In genomic region chr3:4772858-4773257, GRCh38 we compare ENCODE assay signal across 12 cellular contexts.
A peak's percentile ranks its signal among the peaks of the same experiment; 100 is the strongest.
DNase-seq lines count a peak whose midpoint lies in the region; ATAC-seq, FAIRE-seq and TF ChIP-seq lines count a peak whose summit lies in the region.
"Had no signal": no experiment of that assay in that cellular context is flagged by ENCODE, and none has a peak within 500 bp of the region (broad histone marks: within the 10 kb centered on the region; RNA-seq: fewer than 3 reads in every experiment).

No MANE protein-coding gene starts in this region.

- CTCF ChIA-PET in HepG2 (lab: Yijun Ruan, JAX; ENCODE audit: low intra/inter-chr PET ratio, low total read pairs) (no interaction called here), PC-3 (lab: Charles Lee) (no interaction called here)

- ATAC-seq in HepG2 (no peak), psoas muscle (peak in 2 of 4 donors; percentile 2 to 8), aorta (ENCODE audit: low FRiP score) (no peak), PC-3 (no peak)

- H2AFZ ChIP-seq in HepG2 (ENCODE audit: low read length) (no peak overlapping the region), PC-3 (ENCODE audit: low read length) (no peak overlapping the region)

- intact Hi-C loops in HepG2 (cut with micrococcal nuclease; ENCODE audit: unreplicated experiment) (no loop called here), psoas muscle (cut with DNase I) (no loop called here), aorta (cut with DNase I) (loop anchor here (5.0 kb wide), 2 partner anchors 34 to 51 kb away; no protein-coding TSS in a partner anchor), PC-3 (cut with micrococcal nuclease) (no loop called here)

- H3K9ac ChIP-seq in liver (ENCODE audit: low read depth in 1 of 2, low read length in 2 of 2) (no peak overlapping the region), HepG2 (ENCODE audit: insufficient read depth, low read depth, low read length) (no peak overlapping the region), duodenal mucosa (ENCODE audit: low read depth in 1 of 2, low read length in 2 of 2) (peak overlapping the region; percentile 14 to 41), PC-3 (ENCODE audit: low read length) (no peak overlapping the region)

- H3K9me3 ChIP-seq in liver (ENCODE audit: control insufficient read depth in 4 of 4, low read length in 3 of 4) (no peaks in the 10 kb centered on the region), HepG2 (ENCODE audit: low read length) (no peaks in the 10 kb centered on the region), duodenal mucosa (ENCODE audit: control insufficient read depth in 1 of 2, low read length in 2 of 2) (no peaks in the 10 kb centered on the region), psoas muscle (no peaks in the 10 kb centered on the region), aorta (ENCODE audit: control insufficient read depth, low read length) (no peaks in the 10 kb centered on the region), PC-3 (ENCODE audit: low read length) (no peaks in the 10 kb centered on the region)

- TF ChIP-seq RAD21 in liver (IDR thresholded peaks at IDR 0.05) (no peak), HepG2 (CRISPR knock-in tag; IDR thresholded peaks at IDR 0.05) (no peak)

- H3K27ac ChIP-seq in liver (ENCODE audit: low read depth in 1 of 2, low read length in 2 of 2), result peak overlapping the region; percentile 26 to 68
- no peak overlapping the region for H3K27ac ChIP-seq in HepG2 (ENCODE audit: extremely low read length, insufficient read depth, low read length)
- peak overlapping the region; percentile 53 for H3K27ac ChIP-seq in duodenal mucosa (ENCODE audit: low read depth, low read length)
- H3K27ac ChIP-seq in psoas muscle, result peak overlapping the region; percentile 80
- peak overlapping the region; percentile 52 to 73 for H3K27ac ChIP-seq in aorta (ENCODE audit: low read depth in 1 of 2, low read length in 2 of 2)
- no peak overlapping the region for H3K27ac ChIP-seq in PC-3 (ENCODE audit: low read length)
- H3K27ac ChIP-seq: brain microvascular endothelial cell had no signal

- WGBS in liver, result 91% methylated on average over 9 of the region's 9 CpGs
- 98% methylated on average over 9 of the region's 9 CpGs for WGBS in HepG2 (ENCODE audit: low lambda C conversion rate)
- 80 to 85% (median 81%) methylated on average over 9 of the region's 9 CpGs for WGBS in psoas muscle, 3 donors
- 84 to 87% methylated on average over 9 of the region's 9 CpGs for WGBS in aorta, 2 donors

- H4K20me1 ChIP-seq in HepG2 (ENCODE audit: insufficient read depth, low read length) (no peaks in the 10 kb centered on the region), PC-3 (ENCODE audit: low read length) (no peaks in the 10 kb centered on the region)

- no peaks in the 10 kb centered on the region for H3K9me2 ChIP-seq in PC-3 (replicated peaks; ENCODE audit: low read length)

- BruUV-seq in HepG2 (replicated peaks; lab: Mats Ljungman, UMichigan), result no TSS peak
- BruUV-seq in PC-3 (replicated peaks; lab: Mats Ljungman, UMichigan), result no TSS peak

- H3K36me3 ChIP-seq in liver (ENCODE audit: control insufficient read depth in 4 of 4, insufficient read depth in 3 of 4, low read depth in 1 of 4, low read length in 3 of 4) (no peaks in the 10 kb centered on the region), HepG2 (replicated peaks in 1 of 2; ENCODE audit: control insufficient read depth in 1 of 2, insufficient read depth in 2 of 2, low read length in 2 of 2) (peaks cover 0 to 7% of the 10 kb centered on the region in 2 experiments; a peak in 3 of 5 replicates), duodenal mucosa (ENCODE audit: control insufficient read depth in 1 of 2, insufficient read depth in 2 of 2, low read length in 2 of 2) (no peaks in the 10 kb centered on the region), psoas muscle (ENCODE audit: insufficient read depth in 1 of 2, low read depth in 1 of 2) (no peaks in the 10 kb centered on the region), aorta (ENCODE audit: control insufficient read depth in 1 of 2, insufficient read depth in 2 of 2, low read length in 1 of 2) (peaks cover 0 to 7% of the 10 kb centered on the region in 2 donors), PC-3 (ENCODE audit: low read depth, low read length) (no peaks in the 10 kb centered on the region)
- H3K36me3 ChIP-seq: brain microvascular endothelial cell had no signal

- no peak for TF ChIP-seq POLR2A in HepG2 (IDR thresholded peaks at IDR 0.05; ENCODE audit: insufficient read depth in 1 of 2, low read depth in 2 of 2, low read length in 2 of 2)

- H3F3A ChIP-seq in PC-3 (ENCODE audit: low read length, unreplicated experiment), result no peaks in the 10 kb centered on the region

- H3K4me3 ChIP-seq in liver (ENCODE audit: low read depth in 1 of 3, low read length in 3 of 3), result no peak overlapping the region
- H3K4me3 ChIP-seq in HepG2 (replicated peaks in 1 of 3; ENCODE audit: insufficient read depth in 1 of 3, low read depth in 2 of 3, low read length in 3 of 3), result no peak overlapping the region
- H3K4me3 ChIP-seq in duodenal mucosa (ENCODE audit: low read depth in 1 of 2, low read length in 2 of 2), result no peak overlapping the region
- no peak overlapping the region for H3K4me3 ChIP-seq in psoas muscle
- no peak overlapping the region for H3K4me3 ChIP-seq in aorta (ENCODE audit: low read length in 2 of 2)
- no peak overlapping the region for H3K4me3 ChIP-seq in PC-3 (ENCODE audit: low read length)

- TF ChIP-seq EP300 in HepG2 (IDR thresholded peaks at IDR 0.05; ENCODE audit: low read depth in 2 of 2, low read length in 2 of 2) (no peak), HepG2 (CRISPR knock-in tag; IDR thresholded peaks at IDR 0.05; ENCODE audit: borderline replicate concordance) (no peak)

- POLR2A ChIA-PET in HepG2 (lab: Yijun Ruan, JAX) (no interaction called here), PC-3 (lab: Charles Lee; ENCODE audit: unreplicated experiment) (no interaction called here)

- no peaks in the 10 kb centered on the region for H3K27me3 ChIP-seq in liver (ENCODE audit: control insufficient read depth in 4 of 4, insufficient read depth in 4 of 4, low read length in 3 of 4)
- H3K27me3 ChIP-seq in HepG2 (ENCODE audit: control insufficient read depth in 1 of 2, insufficient read depth in 2 of 2, low read length in 2 of 2), result no peaks in the 10 kb centered on the region
- no peaks in the 10 kb centered on the region for H3K27me3 ChIP-seq in duodenal mucosa (ENCODE audit: control insufficient read depth in 1 of 2, insufficient read depth in 2 of 2, low read length in 2 of 2)
- H3K27me3 ChIP-seq in psoas muscle (ENCODE audit: insufficient read depth in 3 of 3, low read length in 2 of 3), result no peaks in the 10 kb centered on the region
- no peaks in the 10 kb centered on the region for H3K27me3 ChIP-seq in aorta (ENCODE audit: control insufficient read depth in 1 of 2, insufficient read depth in 2 of 2, low read length in 1 of 2)
- no peaks in the 10 kb centered on the region for H3K27me3 ChIP-seq in PC-3 (ENCODE audit: low read length)
- H3K27me3 ChIP-seq: brain microvascular endothelial cell had no signal

- DNase-seq in HepG2 (ENCODE audit: low spot score) (no peak), psoas muscle (no peak), aorta (no peak), GM19238 (ENCODE audit: insufficient read length, low spot score) (no peak), COLO668 (lab: John Stamatoyannopoulos, UW; ENCODE audit: unreplicated experiment) (no peak), PC-3 (no peak)
- DNase-seq: activated T-cell treated with anti-CD3 and anti-CD28 coated beads for 4 hours had no signal

- in situ Hi-C loops in HepG2 (cut with HindIII; ENCODE audit: extremely low pct_ligation_motif_present, low pct_unique_long_range_greater_than_20kb), result no loop called here

- H3K79me2 ChIP-seq in HepG2 (ENCODE audit: insufficient read depth, low read length) (no peaks in the 10 kb centered on the region), PC-3 (ENCODE audit: low read length) (no peaks in the 10 kb centered on the region)

- TF ChIP-seq CTCF in liver (IDR thresholded peaks at IDR 0.05; ENCODE audit: low read depth, low read length, missing input control) (no peak), HepG2 (CRISPR knock-in tag; IDR thresholded peaks at IDR 0.05) (no peak), psoas muscle (IDR thresholded peaks at IDR 0.05) (no peak), PC-3 (conservative IDR thresholded peaks at IDR 0.05; ENCODE audit: low read depth, low read length) (no peak)

- H3K4me2 ChIP-seq in HepG2 (ENCODE audit: low read depth, low read length) (no peak overlapping the region), PC-3 (ENCODE audit: low read length) (no peak overlapping the region)

- H3K4me1 ChIP-seq in liver (ENCODE audit: control insufficient read depth in 4 of 4, insufficient read depth in 4 of 4, low read length in 3 of 4), result no peaks in the 10 kb centered on the region
- no peaks in the 10 kb centered on the region for H3K4me1 ChIP-seq in HepG2 (ENCODE audit: insufficient read depth, low read length)
- H3K4me1 ChIP-seq in duodenal mucosa (ENCODE audit: control insufficient read depth in 1 of 2, insufficient read depth in 2 of 2, low read length in 2 of 2), result peaks cover 44 to 63% of the 10 kb centered on the region in 2 donors
- H3K4me1 ChIP-seq in psoas muscle, result peaks cover 38% of the 10 kb centered on the region
- peaks cover 0 to 2% of the 10 kb centered on the region in 2 donors for H3K4me1 ChIP-seq in aorta (ENCODE audit: control insufficient read depth in 1 of 2, insufficient read depth in 2 of 2, low read length in 2 of 2)
- peaks cover 25% of the 10 kb centered on the region for H3K4me1 ChIP-seq in PC-3 (ENCODE audit: insufficient read depth, low read length)

- FAIRE-seq in HepG2 (lab: Jason Lieb, UNC), result no peak
- FAIRE-seq: H54, HTR-8/SVneo had no signal

TF ChIP-seq in liver, 16 proteins besides CTCF, POLR2A, EP300 and RAD21 (continues in another document):
- TF ChIP-seq HNF4G (IDR thresholded peaks at IDR 0.05) (no peak), FOXA1 (IDR thresholded peaks at IDR 0.05) (no peak), JUND (IDR thresholded peaks at IDR 0.05) (no peak), TAF1 (conservative IDR thresholded peaks at IDR 0.05) (no peak)

TF ChIP-seq in HepG2, 621 proteins besides CTCF, POLR2A, EP300 and RAD21:
- no peak for TF ChIP-seq ZSCAN30 (CRISPR knock-in tag; IDR thresholded peaks at IDR 0.05)
TF ChIP-seq in HepG2: peak in this region for 0.

Comparison
In these comparisons a context has a peak if more than half of its experiments do, and no peak if none do; other contexts are left out.
1. H3K27ac ChIP-seq: peak in liver (2 of 2), duodenal mucosa (single experiment), psoas muscle (single experiment) and aorta (2 of 2); none in HepG2 (single experiment) and PC-3 (single experiment).
2. H3K9ac ChIP-seq: peak in duodenal mucosa (2 of 2); none in liver (0 of 2), HepG2 (single experiment) and PC-3 (single experiment).
3. intact Hi-C loops: an anchor here in aorta (5.0 kb wide); none called in HepG2, psoas muscle and PC-3.